ENCODE assay signal across 16 cellular contexts in the genomic region with DNA sequence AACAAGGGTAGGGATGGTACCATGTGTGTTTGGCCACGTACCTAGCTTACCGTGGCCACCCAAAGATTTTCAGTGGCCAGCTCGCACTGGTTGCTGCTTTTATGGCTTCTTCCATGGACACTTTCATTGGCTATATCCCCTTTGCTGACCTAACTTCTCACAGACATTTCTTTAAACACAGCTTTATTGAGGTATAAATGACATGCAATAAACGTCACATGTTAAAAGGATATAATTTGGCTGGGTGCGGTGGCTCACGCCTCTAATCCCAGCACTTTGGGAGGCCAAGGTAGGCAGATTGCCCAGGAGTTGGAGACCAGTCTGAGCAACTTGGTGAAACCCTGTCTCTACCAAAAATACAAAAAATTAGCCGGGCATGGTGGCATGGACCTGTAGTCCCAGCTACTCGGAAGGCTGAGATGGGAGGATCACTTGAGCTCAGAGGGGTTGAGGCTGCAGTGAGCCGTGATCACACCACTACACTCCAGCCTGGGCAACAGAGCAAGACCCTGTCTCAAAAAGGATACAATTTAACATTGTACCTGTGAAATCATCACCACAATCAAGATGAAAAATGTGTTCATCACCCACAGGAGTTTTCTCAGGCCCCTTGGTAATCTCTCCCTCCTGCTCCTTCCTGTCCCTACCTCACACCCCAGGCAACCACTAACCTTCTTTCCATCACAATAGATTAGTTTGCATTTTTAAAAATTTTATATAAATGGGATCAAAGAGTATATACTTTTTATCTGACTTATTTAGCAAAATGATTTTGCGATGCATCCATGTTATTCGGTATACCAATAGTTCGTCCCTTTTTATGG.
DNase-seq lines count a peak whose midpoint lies in the region; ATAC-seq and TF ChIP-seq lines count a peak whose summit lies in the region.
"Had no signal": no experiment of that assay in that cellular context is flagged by ENCODE, and none has a peak within 500 bp of the region (broad histone marks: within the 10 kb centered on the region; RNA-seq: fewer than 3 reads in every experiment).

No MANE protein-coding gene starts in this region.

- 64 to 85% methylated on average over 6 to 12 of the region's 12 CpGs for WGBS in transverse colon (ENCODE audit: low coverage in 1 of 2), 2 donors
- WGBS in right lobe of liver (ENCODE audit: insufficient coverage, low coverage, low lambda C conversion rate, missing lambda C conversion rate) = 91% methylated on average over 10 of the region's 12 CpGs

- DNase-seq in activated effector memory CD4-positive, alpha-beta T cell treated with anti-CD3 and anti-CD28 coated beads, Interleukin-2, amount 50 U/mL, for 16 hours = peak; percentile 45
- no peak for DNase-seq in activated effector memory CD4-positive, alpha-beta T cell treated with Interleukin-2 at 50 U/mL for 16 hours
- DNase-seq in naive thymus-derived CD8-positive, alpha-beta T cell = peak in 1 of 10 donors; percentile 55
- DNase-seq in transverse colon (peak; percentile 75), right lobe of liver (no peak), NCI-H82 (lab: John Stamatoyannopoulos, UW) (no peak), ACHN (no peak)
- DNase-seq: DND-41, HCEC 1CT, heart left ventricle, NCI-H146, NCI-H524 treated with DMSO at 0.1 percent for 48 hours had no signal

- H3K36me3 Mint-ChIP-seq in brain = no peaks in the 10 kb centered on the region
- H3K36me3 Mint-ChIP-seq in naive thymus-derived CD8-positive, alpha-beta T cell = no peaks in the 10 kb centered on the region

- TF ChIP-seq EP300 in transverse colon (IDR thresholded peaks at IDR 0.05; ENCODE audit: low read depth) = no peak

- no peak overlapping the region for H3K4me3 Mint-ChIP-seq in brain
- peak overlapping the region in 8 of 10 donors; percentile 64 to 85 (median 74) for H3K4me3 Mint-ChIP-seq in naive thymus-derived CD8-positive, alpha-beta T cell

- intact Hi-C loops in transverse colon (cut with DNase I; ENCODE audit: low total_unique reads) (no loop called here), right lobe of liver (cut with DNase I) (no loop called here)

- no peak for TF ChIP-seq POLR2A in transverse colon (IDR thresholded peaks at IDR 0.05)
- no peak for TF ChIP-seq POLR2A in right lobe of liver (IDR thresholded peaks at IDR 0.05)

- H3K9me3 Mint-ChIP-seq in brain = peaks cover 0 to 5% (median 0%) of the 10 kb centered on the region in 5 experiments
- H3K9me3 Mint-ChIP-seq in naive thymus-derived CD8-positive, alpha-beta T cell = peaks cover 0 to 3% (median 0%) of the 10 kb centered on the region in 9 donors

- H3K27me3 ChIP-seq in transverse colon (no peaks in the 10 kb centered on the region), right lobe of liver (no peaks in the 10 kb centered on the region)
- H3K27me3 ChIP-seq: heart left ventricle had no signal

- H3K4me3 ChIP-seq in transverse colon (no peak overlapping the region), right lobe of liver (no peak overlapping the region)
- H3K4me3 ChIP-seq: GM12878, heart left ventricle had no signal

- H3K27me3 Mint-ChIP-seq in brain = peaks cover 40% of the 10 kb centered on the region
- no peaks in the 10 kb centered on the region for H3K27me3 Mint-ChIP-seq in naive thymus-derived CD8-positive, alpha-beta T cell

- H3K4me1 ChIP-seq in transverse colon (peaks cover 46 to 85% (median 72%) of the 10 kb centered on the region in 4 donors), right lobe of liver (peaks cover 0 to 28% (median 11%) of the 10 kb centered on the region in 4 donors)

- H3K4me1 Mint-ChIP-seq in brain = peaks cover 66% of the 10 kb centered on the region
- H3K4me1 Mint-ChIP-seq in naive thymus-derived CD8-positive, alpha-beta T cell = peaks cover 54 to 89% (median 84%) of the 10 kb centered on the region in 4 donors

- H3K36me3 ChIP-seq in transverse colon (no peaks in the 10 kb centered on the region), right lobe of liver (no peaks in the 10 kb centered on the region)
- H3K36me3 ChIP-seq: heart left ventricle had no signal

- POLR2A ChIA-PET in naive thymus-derived CD8-positive, alpha-beta T cell (lab: Charles Lee) = interaction anchor here (0.9 to 3.2 kb wide), 6 partner anchors 8 to 128 kb away, joined by 4 to 22 read pairs (median 8); a partner anchor contains a TSS

- H3K27ac ChIP-seq in transverse colon (peak overlapping the region; percentile 85 to 91 (median 88)), right lobe of liver (no peak overlapping the region)

- H3K9me3 ChIP-seq in transverse colon = no peaks in the 10 kb centered on the region
- H3K9me3 ChIP-seq in right lobe of liver = no peaks in the 10 kb centered on the region
- H3K9me3 ChIP-seq: heart left ventricle had no signal

- ATAC-seq in naive thymus-derived CD8-positive, alpha-beta T cell = no peak
- no peak for ATAC-seq in right lobe of liver
- ATAC-seq: heart left ventricle, HepG2, sciatic nerve had no signal

- no peak for TF ChIP-seq CTCF in brain (conservative IDR thresholded peaks at IDR 0.05)
- TF ChIP-seq CTCF in transverse colon (IDR thresholded peaks at IDR 0.05) = no peak
- no peak for TF ChIP-seq CTCF in right lobe of liver (IDR thresholded peaks at IDR 0.05)

- peak overlapping the region in 3 of 5 experiments; percentile 71 to 82 (median 71) for H3K27ac Mint-ChIP-seq in brain
- peak overlapping the region; percentile 91 to 100 (median 98) for H3K27ac Mint-ChIP-seq in naive thymus-derived CD8-positive, alpha-beta T cell

- in situ Hi-C loops in transverse colon (cut with MboI; ENCODE audit: low pct_ligation_motif_present in 1 of 4, low pct_unique_long_range_greater_than_20kb in 1 of 4, low sequenced_read_pairs in 3 of 4) (loop anchor here in 1 of 4 donors (10.0 kb wide), 1 partner anchor 131 kb away; a partner anchor contains a TSS), ACHN (cut with HindIII; ENCODE audit: low pct_ligation_motif_present, low pct_unique_long_range_greater_than_20kb, low sequenced_read_pairs) (no loop called here)

Comparison
In these comparisons a context has a peak if more than half of its experiments do, and no peak if none do; other contexts are left out.
1. DNase-seq: peak in activated effector memory CD4-positive, alpha-beta T cell treated with anti-CD3 and anti-CD28 coated beads, Interleukin-2, amount 50 U/mL, for 16 hours (single experiment) and transverse colon (single experiment); none in activated effector memory CD4-positive, alpha-beta T cell treated with Interleukin-2 at 50 U/mL for 16 hours (single experiment), right lobe of liver (0 of 3), NCI-H82 (single experiment) and ACHN (single experiment).
2. H3K4me3 Mint-ChIP-seq: peak in naive thymus-derived CD8-positive, alpha-beta T cell (8 of 10); none in brain (0 of 5).
3. H3K27ac ChIP-seq: peak in transverse colon (4 of 4); none in right lobe of liver (0 of 3).